30 cellular contexts compared by ENCODE assay signal in genomic region chr10:118337356-118337755, GRCh38.
"Had no signal": no experiment of that assay in that cellular context is flagged by ENCODE, and none has a peak within 500 bp of the region (broad histone marks: within the 10 kb centered on the region; RNA-seq: fewer than 3 reads in every experiment).

No MANE protein-coding gene starts in this region.

- H3K4me3 Mint-ChIP-seq: activated B cell treated with CpG ODN at 0.5 μM for 24 hours; activated CD8-positive, alpha-beta T cell treated with anti-CD3 and anti-CD28 coated beads for 36 hours; activated naive CD4-positive, alpha-beta T cell treated with anti-CD3 and anti-CD28 coated beads, Interleukin-2, amount 10 ng/mL, durations not matched to agents 7 days and 5 days; activated T-cell treated with anti-CD3 and anti-CD28 coated beads, Interleukin-2, amount 50 U/mL, for 4 hours; activated T-helper 17 cell treated with anti-CD3 and anti-CD28 coated beads, Interleukin-2, amount 50 U/mL, for 72 hours; central memory CD8-positive, alpha-beta T cell; dendritic cell treated with granulocyte-macrophage colony-stimulating factor and Interleukin-4, amounts not matched to agents 40 ng/mL and 50 ng/mL, for 4 days; endodermal cell; T-cell; T-helper 1 cell treated with Interleukin-12 subunit alpha and Interleukin-12 subunit beta and Interleukin-4 antibody, amounts not matched to agents 30 μg/mL and 1 μg/mL, for 36 hours; T-helper 2 cell treated with Interferon-gamma antibody and Interleukin-4, amounts not matched to agents 5 μg/mL and 100 μg/mL, for 36 hours had no signal

- H3K27me3 Mint-ChIP-seq: activated B cell treated with CpG ODN at 0.5 μM for 24 hours; activated CD8-positive, alpha-beta T cell treated with anti-CD3 and anti-CD28 coated beads for 36 hours; activated T-helper 17 cell treated with anti-CD3 and anti-CD28 coated beads, Interleukin-2, amount 50 U/mL, for 72 hours; central memory CD8-positive, alpha-beta T cell; dendritic cell treated with granulocyte-macrophage colony-stimulating factor and Interleukin-4, amounts not matched to agents 40 ng/mL and 50 ng/mL, for 4 days; T-cell had no signal

- H3K4me3 ChIP-seq: coronary artery, dorsolateral prefrontal cortex had no signal

- DNase-seq: activated B cell treated with CpG ODN at 0.5 μM for 24 hours; activated CD4-positive, alpha-beta T cell treated with anti-CD3 and anti-CD28 coated beads for 48 hours; activated CD4-positive, alpha-beta T cell treated with anti-CD3 and anti-CD28 coated beads, Interleukin-2, amount 50 U/mL, for 1 hour; activated CD4-positive, alpha-beta T cell treated with anti-CD3 and anti-CD28 coated beads, Interleukin-2, amount 50 U/mL, for 48 hours; activated CD8-positive, alpha-beta memory T cell treated with anti-CD3 and anti-CD28 coated beads for 24 hours; activated CD8-positive, alpha-beta T cell treated with anti-CD3 and anti-CD28 coated beads for 36 hours; activated effector memory CD4-positive, alpha-beta T cell treated with anti-CD3 and anti-CD28 coated beads, Interleukin-2, amount 50 U/mL, for 16 hours; activated naive CD4-positive, alpha-beta T cell; activated naive CD4-positive, alpha-beta T cell treated with anti-CD3 and anti-CD28 coated beads, Interleukin-2, amount 10 ng/mL, durations not matched to agents 7 days and 5 days; activated T-cell treated with anti-CD3 and anti-CD28 coated beads, Interleukin-2, amount 50 U/mL, for 4 hours; amniotic stem cell; anterior cingulate cortex; brain microvascular endothelial cell; dorsolateral prefrontal cortex; effector memory CD4-positive, alpha-beta T cell; endodermal cell; foreskin fibroblast; SW 1271; T-cell; T1000; WERI-Rb-1 had no signal

- H3K9me3 Mint-ChIP-seq: activated B cell treated with CpG ODN at 0.5 μM for 24 hours; activated CD8-positive, alpha-beta T cell treated with anti-CD3 and anti-CD28 coated beads for 36 hours; activated naive CD4-positive, alpha-beta T cell treated with anti-CD3 and anti-CD28 coated beads, Interleukin-2, amount 10 ng/mL, durations not matched to agents 7 days and 5 days; activated naive CD4-positive, alpha-beta T cell treated with anti-CD3 and anti-CD28 coated beads, Interleukin-2, amount 50 U/mL, for 72 hours; activated T-cell treated with anti-CD3 and anti-CD28 coated beads, Interleukin-2, amount 50 U/mL, for 4 hours; activated T-helper 17 cell treated with anti-CD3 and anti-CD28 coated beads, Interleukin-2, amount 50 U/mL, for 72 hours; central memory CD8-positive, alpha-beta T cell; dendritic cell treated with granulocyte-macrophage colony-stimulating factor and Interleukin-4, amounts not matched to agents 40 ng/mL and 50 ng/mL, for 4 days; endodermal cell; T-cell; T-helper 1 cell treated with Interleukin-12 subunit alpha and Interleukin-12 subunit beta and Interleukin-4 antibody, amounts not matched to agents 30 μg/mL and 1 μg/mL, for 36 hours; T-helper 2 cell treated with Interferon-gamma antibody and Interleukin-4, amounts not matched to agents 5 μg/mL and 100 μg/mL, for 36 hours had no signal

- ATAC-seq: activated CD4-positive, CD25-positive, alpha-beta regulatory T cell treated with anti-CD3 and anti-CD28 coated beads, Interleukin-2, amount 50 U/mL, for 24 hours; activated CD8-positive, alpha-beta T cell treated with anti-CD3 and anti-CD28 coated beads for 36 hours; activated naive CD4-positive, alpha-beta T cell treated with anti-CD3 and anti-CD28 coated beads, Interleukin-2, amount 50 U/mL, for 72 hours; activated T-cell treated with anti-CD3 and anti-CD28 coated beads, Interleukin-2, amount 50 U/mL, for 4 hours; activated T-helper 17 cell treated with anti-CD3 and anti-CD28 coated beads, Interleukin-2, amount 50 U/mL, for 72 hours; esophagus mucosa; T-cell had no signal

- H3K27ac ChIP-seq: brain microvascular endothelial cell, coronary artery, dorsolateral prefrontal cortex, WERI-Rb-1 had no signal

- H3K27ac Mint-ChIP-seq: activated B cell treated with CpG ODN at 0.5 μM for 24 hours; activated CD8-positive, alpha-beta T cell treated with anti-CD3 and anti-CD28 coated beads for 36 hours; activated naive CD4-positive, alpha-beta T cell treated with anti-CD3 and anti-CD28 coated beads, Interleukin-2, amount 10 ng/mL, durations not matched to agents 7 days and 5 days; activated T-helper 17 cell treated with anti-CD3 and anti-CD28 coated beads, Interleukin-2, amount 50 U/mL, for 72 hours; dendritic cell treated with granulocyte-macrophage colony-stimulating factor and Interleukin-4, amounts not matched to agents 40 ng/mL and 50 ng/mL, for 4 days; endodermal cell; T-cell; T-helper 1 cell treated with Interleukin-12 subunit alpha and Interleukin-12 subunit beta and Interleukin-4 antibody, amounts not matched to agents 30 μg/mL and 1 μg/mL, for 36 hours; T-helper 2 cell treated with Interferon-gamma antibody and Interleukin-4, amounts not matched to agents 5 μg/mL and 100 μg/mL, for 36 hours had no signal

- H3K27me3 ChIP-seq: brain microvascular endothelial cell, dorsolateral prefrontal cortex had no signal
